In the genomic region with DNA sequence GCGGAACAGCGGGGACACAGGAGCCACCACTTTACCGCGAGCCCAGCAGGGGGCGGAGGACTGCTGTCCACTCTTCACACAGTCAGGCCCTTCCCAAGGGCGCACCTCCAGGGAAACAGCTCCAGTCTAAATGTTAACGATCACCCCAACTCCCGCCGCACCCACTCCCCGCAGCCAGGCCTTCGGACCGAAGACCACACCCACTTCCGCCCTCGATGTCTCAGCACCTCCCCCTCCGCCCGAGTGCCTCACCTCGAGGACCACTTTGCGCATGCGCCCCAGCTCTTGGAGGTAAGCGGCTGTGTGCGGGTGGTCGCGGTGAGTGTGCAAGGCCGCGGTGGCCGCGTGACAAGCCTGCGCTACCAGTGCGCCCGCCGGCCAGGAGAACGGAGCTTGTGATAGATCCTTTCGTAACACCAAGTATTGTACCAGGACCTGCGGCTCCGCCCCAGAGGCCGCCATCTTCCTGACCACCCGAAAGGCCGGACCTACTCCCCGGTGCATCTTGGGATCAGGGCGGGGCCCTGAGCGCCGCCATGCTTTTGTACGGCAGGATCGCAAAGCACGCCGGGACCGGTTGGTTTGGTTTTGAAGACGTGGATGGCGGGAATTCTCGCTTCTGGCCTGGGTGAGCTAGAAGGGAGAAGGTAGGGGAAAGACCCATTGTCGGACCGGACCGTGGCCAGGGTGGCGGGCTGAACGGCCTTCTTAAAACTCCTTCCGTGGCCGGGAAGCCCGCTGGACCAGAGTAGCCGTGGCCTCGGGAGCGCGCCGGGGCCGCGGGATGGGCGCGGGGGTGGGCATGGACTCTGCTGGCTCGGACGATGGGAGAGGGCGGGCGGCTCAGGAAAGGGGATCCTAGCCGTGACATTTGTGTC, we compare ENCODE assay signal across 1 cellular context.
TF ChIP-seq lines count a peak whose summit lies in the region.

A gene with protein sequence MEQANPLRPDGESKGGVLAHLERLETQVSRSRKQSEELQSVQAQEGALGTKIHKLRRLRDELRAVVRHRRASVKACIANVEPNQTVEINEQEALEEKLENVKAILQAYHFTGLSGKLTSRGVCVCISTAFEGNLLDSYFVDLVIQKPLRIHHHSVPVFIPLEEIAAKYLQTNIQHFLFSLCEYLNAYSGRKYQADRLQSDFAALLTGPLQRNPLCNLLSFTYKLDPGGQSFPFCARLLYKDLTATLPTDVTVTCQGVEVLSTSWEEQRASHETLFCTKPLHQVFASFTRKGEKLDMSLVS (plus strand): TSS at position 552 of the 878 bp plus-strand sequence. CDS start 495 bp downstream, outside the sequence.
A gene with protein sequence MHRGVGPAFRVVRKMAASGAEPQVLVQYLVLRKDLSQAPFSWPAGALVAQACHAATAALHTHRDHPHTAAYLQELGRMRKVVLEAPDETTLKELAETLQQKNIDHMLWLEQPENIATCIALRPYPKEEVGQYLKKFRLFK (minus strand): TSS at position 518 of the 878 bp plus-strand sequence. CDS start 14 bp downstream, at position 504.

TF ChIP-seq in HepG2, 621 proteins besides CTCF, POLR2A, EP300 and RAD21 (continued from another document and continues in another):
- TF ChIP-seq, protein P1, sequence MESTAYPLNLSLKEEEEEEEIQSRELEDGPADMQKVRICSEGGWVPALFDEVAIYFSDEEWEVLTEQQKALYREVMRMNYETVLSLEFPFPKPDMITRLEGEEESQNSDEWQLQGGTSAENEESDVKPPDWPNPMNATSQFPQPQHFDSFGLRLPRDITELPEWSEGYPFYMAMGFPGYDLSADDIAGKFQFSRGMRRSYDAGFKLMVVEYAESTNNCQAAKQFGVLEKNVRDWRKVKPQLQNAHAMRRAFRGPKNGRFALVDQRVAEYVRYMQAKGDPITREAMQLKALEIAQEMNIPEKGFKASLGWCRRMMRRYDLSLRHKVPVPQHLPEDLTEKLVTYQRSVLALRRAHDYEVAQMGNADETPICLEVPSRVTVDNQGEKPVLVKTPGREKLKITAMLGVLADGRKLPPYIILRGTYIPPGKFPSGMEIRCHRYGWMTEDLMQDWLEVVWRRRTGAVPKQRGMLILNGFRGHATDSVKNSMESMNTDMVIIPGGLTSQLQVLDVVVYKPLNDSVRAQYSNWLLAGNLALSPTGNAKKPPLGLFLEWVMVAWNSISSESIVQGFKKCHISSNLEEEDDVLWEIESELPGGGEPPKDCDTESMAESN (CRISPR knock-in tag; conservative IDR thresholded peaks at IDR 0.05): peak; percentile 75
- TF ChIP-seq TSC22D2 (CRISPR knock-in tag; IDR thresholded peaks at IDR 0.05; ENCODE audit: borderline replicate concordance) (peak; percentile 52; the same call in 1 of the 2 replicates), IRX3 (CRISPR knock-in tag; IDR thresholded peaks at IDR 0.05; ENCODE audit: borderline replicate concordance, low read depth) (peak; percentile 43; the same call in 1 of the 2 replicates), MXD4 (CRISPR knock-in tag; IDR thresholded peaks at IDR 0.05) (peak; percentile 93), LCORL (IDR thresholded peaks at IDR 0.05) (peak; percentile 64; the same call in 1 of the 2 replicates), LCORL (CRISPR knock-in tag; IDR thresholded peaks at IDR 0.05) (peak; percentile 99), ZNF263 (CRISPR knock-in tag; IDR thresholded peaks at IDR 0.05) (peak; percentile 29), ETV5 (CRISPR knock-in tag; IDR thresholded peaks at IDR 0.05; ENCODE audit: borderline replicate concordance) (peak; percentile 85; the same call in 1 of the 2 replicates), JUN (CRISPR knock-in tag; IDR thresholded peaks at IDR 0.05) (no peak), STAG1 (CRISPR knock-in tag; IDR thresholded peaks at IDR 0.05) (peak; percentile 61), KLF9 (CRISPR knock-in tag; IDR thresholded peaks at IDR 0.05; ENCODE audit: low read depth) (peak; percentile 98), ZNF709 (CRISPR knock-in tag; IDR thresholded peaks at IDR 0.05) (peak; percentile 40), ZFY (CRISPR knock-in tag; IDR thresholded peaks at IDR 0.05) (peak; percentile 98), MTF2 (CRISPR knock-in tag; IDR thresholded peaks at IDR 0.05; ENCODE audit: borderline replicate concordance) (peak; percentile 96; the same call in 1 of the 2 replicates), ZNF572 (CRISPR knock-in tag; IDR thresholded peaks at IDR 0.05) (0 out of 2 replicates have a peak, but pooled peaks have one; percentile 86), MED1 (CRISPR knock-in tag; IDR thresholded peaks at IDR 0.05) (peak; percentile 83), CEBPB (IDR thresholded peaks at IDR 0.05; ENCODE audit: borderline replicate concordance, low read depth, low read length) (no peak), ZNF20 (CRISPR knock-in tag; IDR thresholded peaks at IDR 0.05) (peak; percentile 54; the same call in 1 of the 2 replicates), NFIC (IDR thresholded peaks at IDR 0.05; ENCODE audit: low read length) (no peak; the same call in 1 of the 2 replicates), SP4 (CRISPR knock-in tag; IDR thresholded peaks at IDR 0.05) (peak; percentile 84), NR2C2 (CRISPR knock-in tag; IDR thresholded peaks at IDR 0.05; ENCODE audit: borderline replicate concordance) (peak; percentile 84), RXRB (CRISPR knock-in tag; IDR thresholded peaks at IDR 0.05; ENCODE audit: borderline replicate concordance) (peak; percentile 62), CAMTA2 (CRISPR knock-in tag; IDR thresholded peaks at IDR 0.05; ENCODE audit: borderline replicate concordance) (peak; percentile 67; the same call in 1 of the 2 replicates), KDM4B (CRISPR knock-in tag; IDR thresholded peaks at IDR 0.05) (peak; percentile 64; the same call in 1 of the 2 replicates), HDAC2 (CRISPR knock-in tag; IDR thresholded peaks at IDR 0.05) (peak; percentile 63), ZNF724P (CRISPR knock-in tag; IDR thresholded peaks at IDR 0.05; ENCODE audit: borderline replicate concordance) (peak; percentile 62; the same call in 1 of the 2 replicates), HNRNPUL1 (IDR thresholded peaks at IDR 0.05; ENCODE audit: low read depth, low read length) (no peak), PRPF4 (IDR thresholded peaks at IDR 0.05; ENCODE audit: low read depth, low read length, poor library complexity, severe bottlenecking) (no peak), ZNF3 (CRISPR knock-in tag; IDR thresholded peaks at IDR 0.05) (no peak), ZNF773 (CRISPR knock-in tag; IDR thresholded peaks at IDR 0.05; ENCODE audit: borderline replicate concordance) (0 out of 2 replicates have a peak, but pooled peaks have one; percentile 73), ZFX (CRISPR knock-in tag; IDR thresholded peaks at IDR 0.05; ENCODE audit: low read depth) (peak; percentile 96), SMAD1 (CRISPR knock-in tag; IDR thresholded peaks at IDR 0.05; ENCODE audit: borderline replicate concordance, low read depth) (peak; percentile 48; the same call in 1 of the 2 replicates), NFKBIZ (CRISPR knock-in tag; IDR thresholded peaks at IDR 0.05) (peak; percentile 20; the same call in 1 of the 2 replicates), SOX6 (IDR thresholded peaks at IDR 0.05) (no peak), SOX6 (CRISPR knock-in tag; IDR thresholded peaks at IDR 0.05) (peak; percentile 75), ZNF225 (CRISPR knock-in tag; IDR thresholded peaks at IDR 0.05) (peak; percentile 57; the same call in 1 of the 2 replicates), FOSL1 (CRISPR knock-in tag; IDR thresholded peaks at IDR 0.05; ENCODE audit: borderline replicate concordance) (no peak)
- TF ChIP-seq, protein P2, sequence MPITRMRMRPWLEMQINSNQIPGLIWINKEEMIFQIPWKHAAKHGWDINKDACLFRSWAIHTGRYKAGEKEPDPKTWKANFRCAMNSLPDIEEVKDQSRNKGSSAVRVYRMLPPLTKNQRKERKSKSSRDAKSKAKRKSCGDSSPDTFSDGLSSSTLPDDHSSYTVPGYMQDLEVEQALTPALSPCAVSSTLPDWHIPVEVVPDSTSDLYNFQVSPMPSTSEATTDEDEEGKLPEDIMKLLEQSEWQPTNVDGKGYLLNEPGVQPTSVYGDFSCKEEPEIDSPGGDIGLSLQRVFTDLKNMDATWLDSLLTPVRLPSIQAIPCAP (CRISPR knock-in tag; IDR thresholded peaks at IDR 0.05; ENCODE audit: low read depth): no peak
- TF ChIP-seq, protein P3, sequence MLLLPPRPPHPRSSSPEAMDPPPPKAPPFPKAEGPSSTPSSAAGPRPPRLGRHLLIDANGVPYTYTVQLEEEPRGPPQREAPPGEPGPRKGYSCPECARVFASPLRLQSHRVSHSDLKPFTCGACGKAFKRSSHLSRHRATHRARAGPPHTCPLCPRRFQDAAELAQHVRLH (CRISPR knock-in tag; IDR thresholded peaks at IDR 0.05; ENCODE audit: borderline replicate concordance, low read depth): peak; percentile 86; the same call in 1 of the 2 replicates
- TF ChIP-seq, protein P4, sequence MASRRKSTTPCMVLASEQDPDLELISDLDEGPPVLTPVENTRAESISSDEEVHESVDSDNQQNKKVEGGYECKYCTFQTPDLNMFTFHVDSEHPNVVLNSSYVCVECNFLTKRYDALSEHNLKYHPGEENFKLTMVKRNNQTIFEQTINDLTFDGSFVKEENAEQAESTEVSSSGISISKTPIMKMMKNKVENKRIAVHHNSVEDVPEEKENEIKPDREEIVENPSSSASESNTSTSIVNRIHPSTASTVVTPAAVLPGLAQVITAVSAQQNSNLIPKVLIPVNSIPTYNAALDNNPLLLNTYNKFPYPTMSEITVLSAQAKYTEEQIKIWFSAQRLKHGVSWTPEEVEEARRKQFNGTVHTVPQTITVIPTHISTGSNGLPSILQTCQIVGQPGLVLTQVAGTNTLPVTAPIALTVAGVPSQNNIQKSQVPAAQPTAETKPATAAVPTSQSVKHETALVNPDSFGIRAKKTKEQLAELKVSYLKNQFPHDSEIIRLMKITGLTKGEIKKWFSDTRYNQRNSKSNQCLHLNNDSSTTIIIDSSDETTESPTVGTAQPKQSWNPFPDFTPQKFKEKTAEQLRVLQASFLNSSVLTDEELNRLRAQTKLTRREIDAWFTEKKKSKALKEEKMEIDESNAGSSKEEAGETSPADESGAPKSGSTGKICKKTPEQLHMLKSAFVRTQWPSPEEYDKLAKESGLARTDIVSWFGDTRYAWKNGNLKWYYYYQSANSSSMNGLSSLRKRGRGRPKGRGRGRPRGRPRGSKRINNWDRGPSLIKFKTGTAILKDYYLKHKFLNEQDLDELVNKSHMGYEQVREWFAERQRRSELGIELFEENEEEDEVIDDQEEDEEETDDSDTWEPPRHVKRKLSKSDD (CRISPR knock-in tag; IDR thresholded peaks at IDR 0.05; ENCODE audit: low read depth): peak; percentile 94; the same call in 1 of the 2 replicates
- TF ChIP-seq, protein P5, sequence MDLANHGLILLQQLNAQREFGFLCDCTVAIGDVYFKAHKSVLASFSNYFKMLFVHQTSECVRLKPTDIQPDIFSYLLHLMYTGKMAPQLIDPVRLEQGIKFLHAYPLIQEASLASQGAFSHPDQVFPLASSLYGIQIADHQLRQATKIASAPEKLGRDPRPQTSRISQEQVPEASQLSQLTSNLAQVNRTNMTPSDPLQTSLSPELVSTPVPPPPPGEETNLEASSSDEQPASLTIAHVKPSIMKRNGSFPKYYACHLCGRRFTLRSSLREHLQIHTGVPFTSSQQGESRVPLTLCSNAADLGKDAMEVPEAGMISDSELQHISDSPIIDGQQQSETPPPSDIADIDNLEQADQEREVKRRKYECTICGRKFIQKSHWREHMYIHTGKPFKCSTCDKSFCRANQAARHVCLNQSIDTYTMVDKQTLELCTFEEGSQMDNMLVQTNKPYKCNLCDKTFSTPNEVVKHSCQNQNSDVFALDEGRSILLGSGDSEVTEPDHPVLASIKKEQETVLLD (CRISPR knock-in tag; IDR thresholded peaks at IDR 0.05; ENCODE audit: low read depth): peak; percentile 84
- TF ChIP-seq, protein P6, sequence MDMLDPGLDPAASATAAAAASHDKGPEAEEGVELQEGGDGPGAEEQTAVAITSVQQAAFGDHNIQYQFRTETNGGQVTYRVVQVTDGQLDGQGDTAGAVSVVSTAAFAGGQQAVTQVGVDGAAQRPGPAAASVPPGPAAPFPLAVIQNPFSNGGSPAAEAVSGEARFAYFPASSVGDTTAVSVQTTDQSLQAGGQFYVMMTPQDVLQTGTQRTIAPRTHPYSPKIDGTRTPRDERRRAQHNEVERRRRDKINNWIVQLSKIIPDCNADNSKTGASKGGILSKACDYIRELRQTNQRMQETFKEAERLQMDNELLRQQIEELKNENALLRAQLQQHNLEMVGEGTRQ (IDR thresholded peaks at IDR 0.05; ENCODE audit: low read depth, low read length): no peak
- TF ChIP-seq, protein P6 (CRISPR knock-in tag; IDR thresholded peaks at IDR 0.05; ENCODE audit: borderline replicate concordance): no peak; the same call in 1 of the 2 replicates
- TF ChIP-seq, protein P7, sequence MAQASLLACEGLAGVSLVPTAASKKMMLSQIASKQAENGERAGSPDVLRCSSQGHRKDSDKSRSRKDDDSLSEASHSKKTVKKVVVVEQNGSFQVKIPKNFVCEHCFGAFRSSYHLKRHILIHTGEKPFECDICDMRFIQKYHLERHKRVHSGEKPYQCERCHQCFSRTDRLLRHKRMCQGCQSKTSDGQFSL (CRISPR knock-in tag; IDR thresholded peaks at IDR 0.05): no peak
- TF ChIP-seq, protein P8, sequence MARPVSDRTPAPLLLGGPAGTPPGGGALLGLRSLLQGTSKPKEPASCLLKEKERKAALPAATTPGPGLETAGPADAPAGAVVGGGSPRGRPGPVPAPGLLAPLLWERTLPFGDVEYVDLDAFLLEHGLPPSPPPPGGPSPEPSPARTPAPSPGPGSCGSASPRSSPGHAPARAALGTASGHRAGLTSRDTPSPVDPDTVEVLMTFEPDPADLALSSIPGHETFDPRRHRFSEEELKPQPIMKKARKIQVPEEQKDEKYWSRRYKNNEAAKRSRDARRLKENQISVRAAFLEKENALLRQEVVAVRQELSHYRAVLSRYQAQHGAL (CRISPR knock-in tag; IDR thresholded peaks at IDR 0.05; ENCODE audit: not compliant biosample characterization): peak; percentile 26
- TF ChIP-seq, protein P9, sequence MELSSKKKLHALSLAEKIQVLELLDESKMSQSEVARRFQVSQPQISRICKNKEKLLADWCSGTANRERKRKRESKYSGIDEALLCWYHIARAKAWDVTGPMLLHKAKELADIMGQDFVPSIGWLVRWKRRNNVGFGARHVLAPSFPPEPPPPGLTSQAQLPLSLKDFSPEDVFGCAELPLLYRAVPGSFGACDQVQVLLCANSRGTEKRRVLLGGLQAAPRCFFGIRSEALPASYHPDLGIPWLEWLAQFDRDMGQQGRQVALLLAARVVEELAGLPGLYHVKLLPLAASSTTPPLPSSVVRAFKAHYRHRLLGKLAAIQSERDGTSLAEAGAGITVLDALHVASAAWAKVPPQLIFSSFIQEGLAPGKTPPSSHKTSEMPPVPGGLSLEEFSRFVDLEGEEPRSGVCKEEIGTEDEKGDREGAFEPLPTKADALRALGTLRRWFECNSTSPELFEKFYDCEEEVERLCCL (CRISPR knock-in tag; IDR thresholded peaks at IDR 0.05; ENCODE audit: borderline replicate concordance): no peak
- TF ChIP-seq, protein P10, sequence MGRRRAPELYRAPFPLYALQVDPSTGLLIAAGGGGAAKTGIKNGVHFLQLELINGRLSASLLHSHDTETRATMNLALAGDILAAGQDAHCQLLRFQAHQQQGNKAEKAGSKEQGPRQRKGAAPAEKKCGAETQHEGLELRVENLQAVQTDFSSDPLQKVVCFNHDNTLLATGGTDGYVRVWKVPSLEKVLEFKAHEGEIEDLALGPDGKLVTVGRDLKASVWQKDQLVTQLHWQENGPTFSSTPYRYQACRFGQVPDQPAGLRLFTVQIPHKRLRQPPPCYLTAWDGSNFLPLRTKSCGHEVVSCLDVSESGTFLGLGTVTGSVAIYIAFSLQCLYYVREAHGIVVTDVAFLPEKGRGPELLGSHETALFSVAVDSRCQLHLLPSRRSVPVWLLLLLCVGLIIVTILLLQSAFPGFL (CRISPR knock-in tag; IDR thresholded peaks at IDR 0.05): no peak
